Comparison of ENCODE assay signal across 28 cellular contexts in the genomic region with DNA sequence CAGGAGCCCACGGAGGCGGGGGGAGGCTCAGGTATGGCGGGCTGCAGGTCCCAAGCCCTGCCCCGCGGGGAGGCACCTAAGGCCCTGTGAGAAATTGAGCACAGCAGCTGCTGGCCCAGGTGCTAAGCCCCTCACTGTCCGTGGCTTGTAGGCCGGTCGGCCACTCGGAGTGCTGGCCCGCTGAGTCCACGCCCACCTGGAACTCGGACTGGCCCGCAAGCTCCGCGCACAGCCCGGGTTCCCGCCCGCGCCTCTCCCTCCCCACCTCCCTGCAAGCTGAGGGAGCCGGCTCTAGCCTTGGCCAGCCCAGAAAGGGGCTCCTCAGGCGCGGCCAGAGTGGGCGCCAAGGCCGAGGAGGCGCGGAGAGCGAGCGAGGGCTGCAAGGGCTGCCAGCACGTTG.
"Had no signal": no experiment of that assay in that cellular context is flagged by ENCODE, and none has a peak within 500 bp of the region (broad histone marks: within the 10 kb centered on the region; RNA-seq: fewer than 3 reads in every experiment).

No MANE protein-coding gene starts in this region.

- H3K9me3 ChIP-seq: adrenal gland had no signal

- ATAC-seq: activated CD4-positive, alpha-beta T cell treated with anti-CD3 and anti-CD28 coated beads for 36 hours; activated naive CD4-positive, alpha-beta T cell treated with anti-CD3 and anti-CD28 coated beads, Interleukin-2, amount 50 U/mL, for 72 hours; activated T-cell treated with anti-CD3 and anti-CD28 coated beads, Interleukin-2, amount 50 U/mL, for 4 hours; body of pancreas; Panc1 had no signal

- H3K4me3 ChIP-seq: adrenal gland, body of pancreas, breast epithelium, MG63, SJCRH30, SK-N-MC had no signal

- H3K36me3 ChIP-seq: adrenal gland, breast epithelium, MG63, SJCRH30 had no signal

- DNase-seq: activated CD4-positive, alpha-beta memory T cell treated with anti-CD3 and anti-CD28 coated beads for 36 hours; activated CD4-positive, alpha-beta T cell treated with anti-CD3 and anti-CD28 coated beads for 36 hours; activated CD4-positive, alpha-beta T cell treated with anti-CD3 and anti-CD28 coated beads, Interleukin-2, amount 50 U/mL, for 1 hour; activated CD8-positive, alpha-beta memory T cell treated with anti-CD3 and anti-CD28 coated beads, Interleukin-2, amount 50 U/mL, for 4 hours; activated gamma-delta T cell treated with Interleukin-2 at 50 U/mL for 16 hours; activated naive CD4-positive, alpha-beta T cell treated with anti-CD3 and anti-CD28 coated beads for 36 hours; activated T-cell treated with anti-CD3 and anti-CD28 coated beads for 4 hours; activated T-cell treated with anti-CD3 and anti-CD28 coated beads, Interleukin-2, amount 50 U/mL, for 4 hours; adrenal gland; body of pancreas; Karpas-422; KBM-7; MG63; NCI-H1048; NCI-H1105 treated with DMSO at 0.1 percent for 48 hours; NCI-H1436; NCI-H1694; NCI-H1930; NCI-H2081 treated with DMSO at 0.1 percent for 48 hours; NCI-H345; NCI-H524 treated with DMSO at 0.1 percent for 48 hours; SHP77; SJCRH30; T1000 had no signal

- H3K27me3 ChIP-seq: adrenal gland, body of pancreas, breast epithelium, MG63, SJCRH30 had no signal

- H3K27ac ChIP-seq: adrenal gland, body of pancreas, breast epithelium, SJCRH30, SK-N-MC had no signal

- H3K4me1 ChIP-seq: adrenal gland, breast epithelium, SJCRH30 had no signal
